1 cellular context compared by ENCODE assay signal in the genomic region with DNA sequence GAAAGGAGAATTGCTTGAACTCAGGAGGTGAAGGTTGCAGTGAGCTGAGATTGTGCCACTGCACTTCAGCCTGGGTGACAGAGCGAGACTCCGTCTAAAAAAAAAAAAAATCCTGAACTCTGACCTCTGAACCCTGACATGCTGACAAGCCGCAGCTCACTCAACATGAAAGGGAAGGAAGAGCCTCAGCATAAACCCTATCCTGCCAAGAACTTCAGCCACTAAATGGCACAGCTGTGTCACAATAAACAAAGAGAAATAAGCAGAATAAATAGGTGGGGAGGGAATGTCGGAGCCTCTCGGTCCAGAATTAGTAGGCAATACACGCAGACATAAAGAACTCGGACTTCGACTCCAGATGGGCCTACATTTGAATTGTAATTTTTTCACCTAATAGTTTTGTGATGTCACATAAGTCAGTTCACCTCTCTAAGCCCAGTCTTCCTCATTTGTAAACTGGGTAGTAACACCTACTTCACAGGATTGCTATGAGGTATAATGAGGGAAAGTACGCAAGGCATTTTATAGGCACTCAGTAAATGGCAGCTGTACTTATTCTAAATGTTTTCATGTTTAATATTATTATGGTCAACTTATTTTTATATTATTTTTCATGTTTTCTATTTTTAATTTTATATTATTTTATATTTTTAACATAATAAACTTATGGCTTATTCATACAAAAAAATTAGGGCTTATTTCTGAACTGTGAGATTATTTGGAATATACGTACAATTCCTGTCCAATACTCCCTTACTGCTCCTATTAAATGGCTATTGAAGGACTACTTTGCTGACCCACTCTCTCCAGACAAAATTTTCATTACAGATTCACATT.
TF ChIP-seq lines count a peak whose summit lies in the region.

No MANE protein-coding gene starts in this region.

TF ChIP-seq in HepG2, 621 proteins besides CTCF, POLR2A, EP300 and RAD21 (continued from another document and continues in another):
- TF ChIP-seq ZNF512B (CRISPR knock-in tag; IDR thresholded peaks at IDR 0.05; ENCODE audit: borderline replicate concordance) = no peak
- 0 out of 2 replicates have a peak, but pooled peaks have one; percentile 47 for TF ChIP-seq GATAD2A (CRISPR knock-in tag; IDR thresholded peaks at IDR 0.05)
- TF ChIP-seq SIN3A (IDR thresholded peaks at IDR 0.05; ENCODE audit: borderline replicate concordance, low read depth, low read length) = 0 out of 2 replicates have a peak, but pooled peaks have one; percentile 33
- TF ChIP-seq, protein P1, sequence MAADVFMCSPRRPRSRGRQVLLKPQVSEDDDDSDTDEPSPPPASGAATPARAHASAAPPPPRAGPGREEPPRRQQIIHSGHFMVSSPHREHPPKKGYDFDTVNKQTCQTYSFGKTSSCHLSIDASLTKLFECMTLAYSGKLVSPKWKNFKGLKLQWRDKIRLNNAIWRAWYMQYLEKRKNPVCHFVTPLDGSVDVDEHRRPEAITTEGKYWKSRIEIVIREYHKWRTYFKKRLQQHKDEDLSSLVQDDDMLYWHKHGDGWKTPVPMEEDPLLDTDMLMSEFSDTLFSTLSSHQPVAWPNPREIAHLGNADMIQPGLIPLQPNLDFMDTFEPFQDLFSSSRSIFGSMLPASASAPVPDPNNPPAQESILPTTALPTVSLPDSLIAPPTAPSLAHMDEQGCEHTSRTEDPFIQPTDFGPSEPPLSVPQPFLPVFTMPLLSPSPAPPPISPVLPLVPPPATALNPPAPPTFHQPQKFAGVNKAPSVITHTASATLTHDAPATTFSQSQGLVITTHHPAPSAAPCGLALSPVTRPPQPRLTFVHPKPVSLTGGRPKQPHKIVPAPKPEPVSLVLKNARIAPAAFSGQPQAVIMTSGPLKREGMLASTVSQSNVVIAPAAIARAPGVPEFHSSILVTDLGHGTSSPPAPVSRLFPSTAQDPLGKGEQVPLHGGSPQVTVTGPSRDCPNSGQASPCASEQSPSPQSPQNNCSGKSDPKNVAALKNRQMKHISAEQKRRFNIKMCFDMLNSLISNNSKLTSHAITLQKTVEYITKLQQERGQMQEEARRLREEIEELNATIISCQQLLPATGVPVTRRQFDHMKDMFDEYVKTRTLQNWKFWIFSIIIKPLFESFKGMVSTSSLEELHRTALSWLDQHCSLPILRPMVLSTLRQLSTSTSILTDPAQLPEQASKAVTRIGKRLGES (CRISPR knock-in tag; IDR thresholded peaks at IDR 0.05; ENCODE audit: borderline replicate concordance) = no peak
- TF ChIP-seq, protein P2, sequence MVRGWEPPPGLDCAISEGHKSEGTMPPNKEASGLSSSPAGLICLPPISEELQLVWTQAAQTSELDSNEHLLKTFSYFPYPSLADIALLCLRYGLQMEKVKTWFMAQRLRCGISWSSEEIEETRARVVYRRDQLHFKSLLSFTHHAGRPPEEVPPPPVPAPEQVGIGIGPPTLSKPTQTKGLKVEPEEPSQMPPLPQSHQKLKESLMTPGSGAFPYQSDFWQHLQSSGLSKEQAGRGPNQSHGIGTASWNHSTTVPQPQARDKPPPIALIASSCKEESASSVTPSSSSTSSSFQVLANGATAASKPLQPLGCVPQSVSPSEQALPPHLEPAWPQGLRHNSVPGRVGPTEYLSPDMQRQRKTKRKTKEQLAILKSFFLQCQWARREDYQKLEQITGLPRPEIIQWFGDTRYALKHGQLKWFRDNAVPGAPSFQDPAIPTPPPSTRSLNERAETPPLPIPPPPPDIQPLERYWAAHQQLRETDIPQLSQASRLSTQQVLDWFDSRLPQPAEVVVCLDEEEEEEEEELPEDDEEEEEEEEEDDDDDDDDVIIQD (CRISPR knock-in tag; IDR thresholded peaks at IDR 0.05; ENCODE audit: low read depth) = peak; percentile 76; the same call in 1 of the 2 replicates
- 0 out of 2 replicates have a peak, but pooled peaks have one; percentile 16 for TF ChIP-seq SOX13 (IDR thresholded peaks at IDR 0.05)
- TF ChIP-seq SOX13 (CRISPR knock-in tag; conservative IDR thresholded peaks at IDR 0.05 in 1 of 2, IDR thresholded peaks at IDR 0.05 in 1 of 2) = 0 out of 4 replicates have a peak, but pooled peaks of 1 of the 2 experiments have one; percentile 31
- no peak for TF ChIP-seq TOE1 (CRISPR knock-in tag; IDR thresholded peaks at IDR 0.05)
- TF ChIP-seq ZNF768 (CRISPR knock-in tag; IDR thresholded peaks at IDR 0.05) = no peak
- TF ChIP-seq GABPB1 (CRISPR knock-in tag; IDR thresholded peaks at IDR 0.05) = 0 out of 2 replicates have a peak, but pooled peaks have one; percentile 5
- 0 out of 2 replicates have a peak, but pooled peaks have one; percentile 12 for TF ChIP-seq HMG20A (CRISPR knock-in tag; IDR thresholded peaks at IDR 0.05; ENCODE audit: borderline replicate concordance)
- no peak for TF ChIP-seq CSRNP2 (CRISPR knock-in tag; conservative IDR thresholded peaks at IDR 0.05; ENCODE audit: low read depth)
- no peak for TF ChIP-seq HOXA7 (CRISPR knock-in tag; IDR thresholded peaks at IDR 0.05)
- TF ChIP-seq, protein P3, sequence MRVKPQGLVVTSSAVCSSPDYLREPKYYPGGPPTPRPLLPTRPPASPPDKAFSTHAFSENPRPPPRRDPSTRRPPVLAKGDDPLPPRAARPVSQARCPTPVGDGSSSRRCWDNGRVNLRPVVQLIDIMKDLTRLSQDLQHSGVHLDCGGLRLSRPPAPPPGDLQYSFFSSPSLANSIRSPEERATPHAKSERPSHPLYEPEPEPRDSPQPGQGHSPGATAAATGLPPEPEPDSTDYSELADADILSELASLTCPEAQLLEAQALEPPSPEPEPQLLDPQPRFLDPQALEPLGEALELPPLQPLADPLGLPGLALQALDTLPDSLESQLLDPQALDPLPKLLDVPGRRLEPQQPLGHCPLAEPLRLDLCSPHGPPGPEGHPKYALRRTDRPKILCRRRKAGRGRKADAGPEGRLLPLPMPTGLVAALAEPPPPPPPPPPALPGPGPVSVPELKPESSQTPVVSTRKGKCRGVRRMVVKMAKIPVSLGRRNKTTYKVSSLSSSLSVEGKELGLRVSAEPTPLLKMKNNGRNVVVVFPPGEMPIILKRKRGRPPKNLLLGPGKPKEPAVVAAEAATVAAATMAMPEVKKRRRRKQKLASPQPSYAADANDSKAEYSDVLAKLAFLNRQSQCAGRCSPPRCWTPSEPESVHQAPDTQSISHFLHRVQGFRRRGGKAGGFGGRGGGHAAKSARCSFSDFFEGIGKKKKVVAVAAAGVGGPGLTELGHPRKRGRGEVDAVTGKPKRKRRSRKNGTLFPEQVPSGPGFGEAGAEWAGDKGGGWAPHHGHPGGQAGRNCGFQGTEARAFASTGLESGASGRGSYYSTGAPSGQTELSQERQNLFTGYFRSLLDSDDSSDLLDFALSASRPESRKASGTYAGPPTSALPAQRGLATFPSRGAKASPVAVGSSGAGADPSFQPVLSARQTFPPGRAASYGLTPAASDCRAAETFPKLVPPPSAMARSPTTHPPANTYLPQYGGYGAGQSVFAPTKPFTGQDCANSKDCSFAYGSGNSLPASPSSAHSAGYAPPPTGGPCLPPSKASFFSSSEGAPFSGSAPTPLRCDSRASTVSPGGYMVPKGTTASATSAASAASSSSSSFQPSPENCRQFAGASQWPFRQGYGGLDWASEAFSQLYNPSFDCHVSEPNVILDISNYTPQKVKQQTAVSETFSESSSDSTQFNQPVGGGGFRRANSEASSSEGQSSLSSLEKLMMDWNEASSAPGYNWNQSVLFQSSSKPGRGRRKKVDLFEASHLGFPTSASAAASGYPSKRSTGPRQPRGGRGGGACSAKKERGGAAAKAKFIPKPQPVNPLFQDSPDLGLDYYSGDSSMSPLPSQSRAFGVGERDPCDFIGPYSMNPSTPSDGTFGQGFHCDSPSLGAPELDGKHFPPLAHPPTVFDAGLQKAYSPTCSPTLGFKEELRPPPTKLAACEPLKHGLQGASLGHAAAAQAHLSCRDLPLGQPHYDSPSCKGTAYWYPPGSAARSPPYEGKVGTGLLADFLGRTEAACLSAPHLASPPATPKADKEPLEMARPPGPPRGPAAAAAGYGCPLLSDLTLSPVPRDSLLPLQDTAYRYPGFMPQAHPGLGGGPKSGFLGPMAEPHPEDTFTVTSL (CRISPR knock-in tag; IDR thresholded peaks at IDR 0.05; ENCODE audit: borderline replicate concordance) = peak; percentile 57; the same call in 1 of the 2 replicates
- no peak for TF ChIP-seq ZNF710 (CRISPR knock-in tag; IDR thresholded peaks at IDR 0.05; ENCODE audit: borderline replicate concordance)
- no peak for TF ChIP-seq ZNF34 (CRISPR knock-in tag; IDR thresholded peaks at IDR 0.05; ENCODE audit: borderline replicate concordance)
- peak; percentile 29; the same call in 1 of the 2 replicates for TF ChIP-seq SOX5 (CRISPR knock-in tag; IDR thresholded peaks at IDR 0.05; ENCODE audit: borderline replicate concordance)
- peak; percentile 80 for TF ChIP-seq ZMYM4 (CRISPR knock-in tag; IDR thresholded peaks at IDR 0.05)
- TF ChIP-seq ZNF414 (CRISPR knock-in tag; IDR thresholded peaks at IDR 0.05) = no peak
- no peak for TF ChIP-seq XBP1 (CRISPR knock-in tag; IDR thresholded peaks at IDR 0.05)
- TF ChIP-seq PITX1 (CRISPR knock-in tag; IDR thresholded peaks at IDR 0.05) = peak; percentile 57; the same call in 1 of the 2 replicates
- TF ChIP-seq TBP (CRISPR knock-in tag; IDR thresholded peaks at IDR 0.05) = no peak
- TF ChIP-seq ZBTB7A (CRISPR knock-in tag; IDR thresholded peaks at IDR 0.05) = no peak
- TF ChIP-seq NR2F2 (IDR thresholded peaks at IDR 0.05; ENCODE audit: borderline replicate concordance, low read depth) = peak; percentile 71; the same call in 1 of the 2 replicates
- TF ChIP-seq NCOR1 (IDR thresholded peaks at IDR 0.05; ENCODE audit: borderline replicate concordance, low read length) = peak; percentile 46; the same call in 1 of the 2 replicates
- TF ChIP-seq RXRA (CRISPR knock-in tag; IDR thresholded peaks at IDR 0.05) = no peak; the same call in 1 of the 2 replicates
